In the genomic region with DNA sequence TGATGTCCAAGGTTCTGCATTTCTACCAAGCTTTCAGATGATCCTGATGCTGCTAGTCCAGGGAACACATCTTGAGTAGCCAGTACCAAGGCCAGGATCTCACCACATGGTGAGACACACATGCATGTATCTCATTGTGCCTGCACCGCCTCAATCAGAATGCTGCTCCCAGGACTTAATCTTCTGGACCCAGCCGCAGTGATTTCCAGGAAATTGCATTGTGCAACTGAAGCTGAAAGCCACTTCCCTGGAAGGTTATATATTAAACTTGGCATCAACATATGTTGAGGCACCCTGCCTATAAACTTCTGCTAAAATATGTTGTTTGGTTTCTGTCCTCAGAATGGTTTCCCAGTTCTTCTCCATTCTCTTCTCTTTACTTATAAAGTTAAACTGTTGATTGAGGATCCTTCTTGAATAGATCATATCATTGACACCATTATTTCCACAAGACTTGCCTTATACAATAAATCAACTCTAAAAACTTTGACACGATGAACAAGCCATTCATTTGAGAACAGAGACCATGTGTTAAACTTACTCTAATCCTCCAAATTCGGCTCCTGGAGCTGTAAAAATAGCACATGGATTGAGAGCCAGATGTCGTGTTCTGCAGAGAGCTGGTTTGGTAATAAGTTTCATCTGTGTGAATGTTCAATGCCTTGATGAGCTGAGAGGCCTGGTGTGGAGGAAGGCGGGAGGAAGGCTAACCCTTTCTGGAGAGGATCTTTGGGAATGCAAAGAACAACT, we compare ENCODE assay signal across 22 cellular contexts.
DNase-seq lines count a peak whose midpoint lies in the region; ATAC-seq, FAIRE-seq and TF ChIP-seq lines count a peak whose summit lies in the region.
"Had no signal": no experiment of that assay in that cellular context is flagged by ENCODE, and none has a peak within 500 bp of the region (broad histone marks: within the 10 kb centered on the region; RNA-seq: fewer than 3 reads in every experiment).

No MANE protein-coding gene starts in this region.

- H3K4me2 ChIP-seq in HepG2 (ENCODE audit: low read depth, low read length), result no peak overlapping the region
- H3K4me2 ChIP-seq: KMS-11 had no signal

- peaks cover 2% of the 10 kb centered on the region; the same call in 1 of the 2 replicates for H3K27me3 Mint-ChIP-seq in HFFc6 (ENCODE audit: insufficient read depth)
- H3K27me3 Mint-ChIP-seq: CD4-positive, alpha-beta memory T cell had no signal

- peaks cover 44% of the 10 kb centered on the region for H3K9me3 Mint-ChIP-seq in HFFc6

- H3K4me3 ChIP-seq in HepG2 (replicated peaks in 1 of 3; ENCODE audit: insufficient read depth in 1 of 3, low read depth in 2 of 3, low read length in 3 of 3), result no peak overlapping the region
- no peak overlapping the region for H3K4me3 ChIP-seq in right lobe of liver
- H3K4me3 ChIP-seq in suprapubic skin, result no peak overlapping the region
- H3K4me3 ChIP-seq: GM12878 had no signal

- no peaks in the 10 kb centered on the region for H3K9me3 ChIP-seq in HepG2 (ENCODE audit: low read length)
- H3K9me3 ChIP-seq in right lobe of liver, result no peaks in the 10 kb centered on the region
- H3K9me3 ChIP-seq in suprapubic skin, result no peaks in the 10 kb centered on the region

- no peaks in the 10 kb centered on the region for H3K4me1 Mint-ChIP-seq in HFFc6 (ENCODE audit: low read depth)
- H3K4me1 Mint-ChIP-seq: CD4-positive, alpha-beta memory T cell had no signal

- H3K27me3 ChIP-seq in HepG2 (ENCODE audit: control insufficient read depth in 1 of 2, insufficient read depth in 2 of 2, low read length in 2 of 2), result no peaks in the 10 kb centered on the region
- H3K27me3 ChIP-seq in right lobe of liver, result no peaks in the 10 kb centered on the region
- no peaks in the 10 kb centered on the region for H3K27me3 ChIP-seq in suprapubic skin

- ATAC-seq in HepG2 (no peak), right lobe of liver (no peak), HG03432 (IDR thresholded peaks at IDR 0.05; ENCODE audit: unreplicated experiment) (no peak)
- ATAC-seq: GM12878, PC-3 had no signal

- no peak overlapping the region for H3K4me3 Mint-ChIP-seq in HFFc6
- H3K4me3 Mint-ChIP-seq: CD4-positive, alpha-beta memory T cell had no signal

- TF ChIP-seq CTCF in HepG2 (CRISPR knock-in tag; IDR thresholded peaks at IDR 0.05) (no peak), right lobe of liver (IDR thresholded peaks at IDR 0.05) (no peak), suprapubic skin (IDR thresholded peaks at IDR 0.05) (no peak), HFFc6 (IDR thresholded peaks at IDR 0.05) (no peak)

- DNase-seq in HepG2 (ENCODE audit: low spot score), result no peak
- no peak for DNase-seq in right lobe of liver
- peak; percentile 87 for DNase-seq in NCI-H82 (lab: John Stamatoyannopoulos, UW)
- peak; percentile 56 for DNase-seq in inferior parietal cortex (ENCODE audit: extremely low spot score)
- no peak for DNase-seq in suprapubic skin (ENCODE audit: low spot score in 2 of 2)
- DNase-seq in HFFc6, result no peak
- DNase-seq in C1 segment of cervical spinal cord (lab: John Stamatoyannopoulos, UW), result no peak
- DNase-seq: CD4-positive, alpha-beta memory T cell; DMS53; EL; GOT3; NCI-H1417; NCI-H1930; NCI-H774; PC-3; RPMI8226; SHP77 treated with DMSO at 0.1 percent for 48 hours had no signal

- H3K27ac Mint-ChIP-seq in HFFc6, result no peak overlapping the region
- H3K27ac Mint-ChIP-seq: CD4-positive, alpha-beta memory T cell had no signal

- H3K4me1 ChIP-seq in HepG2 (ENCODE audit: insufficient read depth, low read length) (no peaks in the 10 kb centered on the region), right lobe of liver (no peaks in the 10 kb centered on the region), suprapubic skin (no peaks in the 10 kb centered on the region)

- TF ChIP-seq POLR2A in HepG2 (IDR thresholded peaks at IDR 0.05; ENCODE audit: insufficient read depth in 1 of 2, low read depth in 2 of 2, low read length in 2 of 2) (no peak), right lobe of liver (IDR thresholded peaks at IDR 0.05) (no peak), suprapubic skin (IDR thresholded peaks at IDR 0.05) (no peak)

- H2AFZ ChIP-seq in HepG2 (ENCODE audit: low read length), result no peak overlapping the region

- no peak for TF ChIP-seq EP300 in HepG2 (IDR thresholded peaks at IDR 0.05; ENCODE audit: low read depth in 2 of 2, low read length in 2 of 2)
- TF ChIP-seq EP300 in HepG2 (CRISPR knock-in tag; IDR thresholded peaks at IDR 0.05; ENCODE audit: borderline replicate concordance), result no peak
- no peak for TF ChIP-seq EP300 in suprapubic skin (IDR thresholded peaks at IDR 0.05)

- CTCF ChIA-PET in HepG2 (lab: Yijun Ruan, JAX; ENCODE audit: low intra/inter-chr PET ratio, low total read pairs), result no interaction called here

- intact Hi-C loops in HepG2 (cut with micrococcal nuclease; ENCODE audit: unreplicated experiment) (no loop called here), right lobe of liver (cut with DNase I) (no loop called here)

- no peaks in the 10 kb centered on the region for H4K20me1 ChIP-seq in HepG2 (ENCODE audit: insufficient read depth, low read length)

- H3K36me3 Mint-ChIP-seq in HFFc6 (ENCODE audit: low read depth), result no peaks in the 10 kb centered on the region
- H3K36me3 Mint-ChIP-seq: CD4-positive, alpha-beta memory T cell had no signal

- no peaks in the 10 kb centered on the region for H3K36me3 ChIP-seq in HepG2 (replicated peaks in 1 of 2; ENCODE audit: control insufficient read depth in 1 of 2, insufficient read depth in 2 of 2, low read length in 2 of 2)
- no peaks in the 10 kb centered on the region for H3K36me3 ChIP-seq in right lobe of liver
- H3K36me3 ChIP-seq in suprapubic skin, result no peaks in the 10 kb centered on the region

- in situ Hi-C loops in HepG2 (cut with HindIII; ENCODE audit: extremely low pct_ligation_motif_present, low pct_unique_long_range_greater_than_20kb), result no loop called here

- BruUV-seq in HepG2 (replicated peaks; lab: Mats Ljungman, UMichigan), result no TSS peak

- TF ChIP-seq RAD21 in HepG2 (CRISPR knock-in tag; IDR thresholded peaks at IDR 0.05), result no peak

- no peaks in the 10 kb centered on the region for H3K79me2 ChIP-seq in HepG2 (ENCODE audit: insufficient read depth, low read length)

- H3K9ac ChIP-seq in HepG2 (ENCODE audit: insufficient read depth, low read depth, low read length), result no peak overlapping the region
- H3K9ac ChIP-seq: KMS-11 had no signal

- no peak for FAIRE-seq in HepG2 (lab: Jason Lieb, UNC)
- FAIRE-seq: GM12878, GM19239 had no signal

- POLR2A ChIA-PET in HepG2 (lab: Yijun Ruan, JAX), result no interaction called here

- 16% methylated on average over 6 of the region's 6 CpGs for WGBS in HepG2 (ENCODE audit: low lambda C conversion rate)
- 27% methylated on average over 4 of the region's 6 CpGs for whole genome bisulfite sequencing in right lobe of liver (ENCODE audit: insufficient coverage, low coverage, low lambda C conversion rate, missing lambda C conversion rate)
- 33% methylated on average over 6 of the region's 6 CpGs for WGBS in suprapubic skin

- H3K27ac ChIP-seq in HepG2 (ENCODE audit: extremely low read length, insufficient read depth, low read length), result no peak overlapping the region
- H3K27ac ChIP-seq in right lobe of liver, result no peak overlapping the region
- H3K27ac ChIP-seq in suprapubic skin, result no peak overlapping the region
- H3K27ac ChIP-seq: 22Rv1, KMS-11 had no signal

TF ChIP-seq in HepG2, 621 proteins besides CTCF, POLR2A, EP300 and RAD21:
- no peak for TF ChIP-seq KDM3A (CRISPR knock-in tag; IDR thresholded peaks at IDR 0.05; ENCODE audit: low read depth)
- TF ChIP-seq, protein P1, sequence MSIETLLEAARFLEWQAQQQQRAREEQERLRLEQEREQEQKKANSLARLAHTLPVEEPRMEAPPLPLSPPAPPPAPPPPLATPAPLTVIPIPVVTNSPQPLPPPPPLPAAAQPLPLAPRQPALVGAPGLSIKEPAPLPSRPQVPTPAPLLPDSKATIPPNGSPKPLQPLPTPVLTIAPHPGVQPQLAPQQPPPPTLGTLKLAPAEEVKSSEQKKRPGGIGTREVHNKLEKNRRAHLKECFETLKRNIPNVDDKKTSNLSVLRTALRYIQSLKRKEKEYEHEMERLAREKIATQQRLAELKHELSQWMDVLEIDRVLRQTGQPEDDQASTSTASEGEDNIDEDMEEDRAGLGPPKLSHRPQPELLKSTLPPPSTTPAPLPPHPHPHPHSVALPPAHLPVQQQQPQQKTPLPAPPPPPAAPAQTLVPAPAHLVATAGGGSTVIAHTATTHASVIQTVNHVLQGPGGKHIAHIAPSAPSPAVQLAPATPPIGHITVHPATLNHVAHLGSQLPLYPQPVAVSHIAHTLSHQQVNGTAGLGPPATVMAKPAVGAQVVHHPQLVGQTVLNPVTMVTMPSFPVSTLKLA (IDR thresholded peaks at IDR 0.05), result peak; percentile 27; the same call in 1 of the 2 replicates

Comparison
In these comparisons a context has a peak if more than half of its experiments do, and no peak if none do; other contexts are left out.
1. DNase-seq: peak in NCI-H82 (single experiment) and inferior parietal cortex (single experiment); none in HepG2 (single experiment), right lobe of liver (0 of 3), suprapubic skin (0 of 2), HFFc6 (single experiment) and C1 segment of cervical spinal cord (0 of 14).